ENCODE assay signal across 8 cellular contexts in the genomic region with DNA sequence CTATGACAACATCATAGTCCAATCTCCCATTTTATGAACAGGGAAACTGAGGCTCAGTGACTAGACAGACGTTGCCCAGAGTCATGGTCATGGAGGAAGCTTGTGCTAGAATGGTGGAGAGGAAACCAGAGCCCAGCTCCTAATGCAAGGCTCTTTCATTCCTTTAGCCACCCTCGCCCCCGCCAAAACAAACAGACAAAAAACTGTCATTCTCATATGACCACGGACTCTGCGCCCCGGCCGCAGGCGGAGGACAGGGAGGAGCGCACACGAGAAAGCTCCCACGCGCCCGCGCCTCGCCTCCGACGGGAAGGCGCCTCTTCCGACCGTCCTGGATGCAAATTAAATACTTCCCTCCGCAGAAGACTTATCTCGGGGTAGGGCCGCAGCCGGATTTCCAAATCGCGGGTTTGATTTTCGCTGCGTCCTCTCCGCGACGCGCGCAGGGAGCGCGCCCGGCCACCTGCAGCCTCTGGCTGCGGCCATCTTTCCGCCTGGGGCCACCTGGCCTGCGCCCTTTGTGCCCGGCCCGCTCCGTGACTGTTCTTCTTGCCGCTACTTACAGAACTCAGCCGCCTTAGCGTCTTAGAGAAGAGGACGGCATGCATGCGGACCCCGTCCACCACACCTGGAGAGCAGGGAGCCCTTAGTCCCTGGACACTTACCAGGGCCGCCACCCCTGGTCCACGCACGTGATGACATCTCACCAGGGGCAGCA. TPM values are rescaled to one million over a fixed set of nuclear protein-coding genes. Genes with fewer than 3 reads are reported as not detected.
DNase-seq lines count a peak whose midpoint lies in the region; ATAC-seq and TF ChIP-seq lines count a peak whose summit lies in the region.

No MANE protein-coding gene starts in this region.

- peak overlapping the region; percentile 92 for H3K27ac Mint-ChIP-seq in stimulated activated naive B cell treated with anti-CD40 and anti-IgM and Interleukin-4, amounts not matched to agents 10 μg/mL and 1 μg/mL and 100 μg/mL, for 72 hours

- ATAC-seq in GM21529 (IDR thresholded peaks at IDR 0.05; ENCODE audit: unreplicated experiment), result peak; percentile 26
- peak; percentile 12 for ATAC-seq in lung (ENCODE audit: insufficient read depth, low FRiP score)
- ATAC-seq in stimulated activated naive B cell treated with anti-CD40 and anti-IgM and Interleukin-4, amounts not matched to agents 10 μg/mL and 1 μg/mL and 100 μg/mL, for 72 hours (replicated peaks), result peak; percentile 13 to 15

- peaks cover 2 to 17% of the 10 kb centered on the region in 2 donors for H3K36me3 Mint-ChIP-seq in stimulated activated naive B cell treated with anti-CD40 and anti-IgM and Interleukin-4, amounts not matched to agents 10 μg/mL and 1 μg/mL and 100 μg/mL, for 72 hours

- DNase-seq in ELF-1 (ENCODE audit: low read depth, low spot score) (peak; percentile 81), Kasumi-1 (lab: John Stamatoyannopoulos, UW) (peak; percentile 18 to 50), dorsolateral prefrontal cortex (peak in 4 of 10 donors; percentile 21 to 55 (median 39)), lung (ENCODE audit: low spot score) (peak; percentile 48), NCI-H524 treated with DMSO at 0.1 percent for 48 hours (lab: John Stamatoyannopoulos, UW) (no peak)
- DNase-seq in activated CD4-positive, alpha-beta T cell treated with anti-CD3 and anti-CD28 coated beads for 1 hour, result peak; percentile 13
- peak; percentile 43 for DNase-seq in stimulated activated naive B cell treated with anti-CD40 and anti-IgM and Interleukin-4, amounts not matched to agents 10 μg/mL and 1 μg/mL and 100 μg/mL, for 72 hours

- H3K9me3 Mint-ChIP-seq in stimulated activated naive B cell treated with anti-CD40 and anti-IgM and Interleukin-4, amounts not matched to agents 10 μg/mL and 1 μg/mL and 100 μg/mL, for 72 hours, result peaks cover 3 to 6% of the 10 kb centered on the region in 2 donors

- TF ChIP-seq CTCF in dorsolateral prefrontal cortex (IDR thresholded peaks at IDR 0.05 in 54 of 56, conservative IDR thresholded peaks at IDR 0.05 in 2 of 56; ENCODE audit: low read depth in 1 of 56, partially characterized antibody in 56 of 56) (no peak), lung (IDR thresholded peaks at IDR 0.05; ENCODE audit: control extremely low read depth, extremely low read depth) (no peak)

- 6 to 9% methylated on average over 51 of the region's 51 CpGs for WGBS in lung, 2 donors

- peaks cover 42 to 71% of the 10 kb centered on the region in 2 donors for H3K4me1 Mint-ChIP-seq in stimulated activated naive B cell treated with anti-CD40 and anti-IgM and Interleukin-4, amounts not matched to agents 10 μg/mL and 1 μg/mL and 100 μg/mL, for 72 hours

- H3K36me3 ChIP-seq in lung (ENCODE audit: control insufficient read depth in 2 of 2, insufficient read depth in 2 of 2, low read length in 2 of 2), result no peaks in the 10 kb centered on the region

- H3K27ac ChIP-seq in dorsolateral prefrontal cortex, result peak overlapping the region in 48 of 59 donors; percentile 0 to 91 (median 65)
- H3K27ac ChIP-seq in lung (ENCODE audit: low read depth in 1 of 2, low read length in 1 of 2), result peak overlapping the region; percentile 43 to 62

- intact Hi-C loops in dorsolateral prefrontal cortex (cut with DNase I), result loop anchor here (2.0 to 5.0 kb wide), 3 partner anchors 95 to 185 kb away; a partner anchor contains a TSS

- peak overlapping the region; percentile 87 to 91 for H3K4me3 Mint-ChIP-seq in stimulated activated naive B cell treated with anti-CD40 and anti-IgM and Interleukin-4, amounts not matched to agents 10 μg/mL and 1 μg/mL and 100 μg/mL, for 72 hours

- no peaks in the 10 kb centered on the region for H3K27me3 Mint-ChIP-seq in stimulated activated naive B cell treated with anti-CD40 and anti-IgM and Interleukin-4, amounts not matched to agents 10 μg/mL and 1 μg/mL and 100 μg/mL, for 72 hours

- no peaks in the 10 kb centered on the region for H3K27me3 ChIP-seq in dorsolateral prefrontal cortex
- H3K27me3 ChIP-seq in lung (ENCODE audit: control insufficient read depth, insufficient read depth), result no peaks in the 10 kb centered on the region

- H3K4me3 ChIP-seq in dorsolateral prefrontal cortex, result peak overlapping the region; percentile 36 to 90 (median 75)
- H3K4me3 ChIP-seq in lung, result peak overlapping the region; percentile 37

- H3K9me3 ChIP-seq in lung (ENCODE audit: control insufficient read depth in 2 of 2, insufficient read depth in 1 of 2, low read length in 1 of 2), result no peaks in the 10 kb centered on the region

- peaks cover 6 to 13% of the 10 kb centered on the region in 2 donors for H3K4me1 ChIP-seq in lung (ENCODE audit: control insufficient read depth in 2 of 2, insufficient read depth in 2 of 2, low read length in 2 of 2)

RNA-seq across cellular contexts. Expression of a gene that starts 0.6 kb away (rescaled TPM):
- total RNA-seq in dorsolateral prefrontal cortex, result 10 to 100 TPM; 47.4 to 93.2 (median 65.7) TPM
- total RNA-seq in lung, result 100 to 1,000 TPM in 1 of 2 donors, 10 to 100 TPM in 1; 92.0 to 166 TPM
- polyA plus RNA-seq in lung, result 10 to 100 TPM; 26.6 to 58.9 TPM
